2 cellular contexts compared by ENCODE assay signal in genomic region chr7:22344655-22345054, GRCh38.
TF ChIP-seq lines count a peak whose summit lies in the region.

No MANE protein-coding gene starts in this region.

TF ChIP-seq in liver, 16 proteins besides CTCF, POLR2A, EP300 and RAD21:
- TF ChIP-seq GABPA (IDR thresholded peaks at IDR 0.05 in 1 of 2, conservative IDR thresholded peaks at IDR 0.05 in 1 of 2): no peak
- TF ChIP-seq YY1 (IDR thresholded peaks at IDR 0.05): no peak
- no peak for TF ChIP-seq HNF4A (conservative IDR thresholded peaks at IDR 0.05)
- no peak for TF ChIP-seq FOXA2 (IDR thresholded peaks at IDR 0.05)
- no peak for TF ChIP-seq TAF1 (conservative IDR thresholded peaks at IDR 0.05)
- TF ChIP-seq MAX (IDR thresholded peaks at IDR 0.05): no peak
- no peak for TF ChIP-seq RXRA (IDR thresholded peaks at IDR 0.05)
- no peak for TF ChIP-seq EGR1 (IDR thresholded peaks at IDR 0.05; ENCODE audit: low read depth in 2 of 2)
- no peak for TF ChIP-seq FOXA1 (IDR thresholded peaks at IDR 0.05)
- no peak for TF ChIP-seq REST (IDR thresholded peaks at IDR 0.05)
- no peak for TF ChIP-seq SP1 (IDR thresholded peaks at IDR 0.05)
- no peak for TF ChIP-seq JUND (IDR thresholded peaks at IDR 0.05)
- no peak for TF ChIP-seq ATF3 (IDR thresholded peaks at IDR 0.05)
- no peak for TF ChIP-seq ZBTB33 (IDR thresholded peaks at IDR 0.05)
- no peak for TF ChIP-seq HNF4G (IDR thresholded peaks at IDR 0.05)
- no peak for TF ChIP-seq NR2F2 (IDR thresholded peaks at IDR 0.05)
TF ChIP-seq in liver: peak in this region for 0.

TF ChIP-seq in HepG2, 621 proteins besides CTCF, POLR2A, EP300 and RAD21:
- TF ChIP-seq KDM2A (CRISPR knock-in tag; IDR thresholded peaks at IDR 0.05; ENCODE audit: borderline replicate concordance, low read depth) (no peak), ZNF746 (CRISPR knock-in tag; IDR thresholded peaks at IDR 0.05) (no peak), ZNF597 (CRISPR knock-in tag; IDR thresholded peaks at IDR 0.05) (no peak), ZNF44 (CRISPR knock-in tag; IDR thresholded peaks at IDR 0.05) (no peak), PREB (CRISPR knock-in tag; IDR thresholded peaks at IDR 0.05) (no peak), ZNF790 (CRISPR knock-in tag; IDR thresholded peaks at IDR 0.05; ENCODE audit: borderline replicate concordance) (no peak), ZSCAN22 (CRISPR knock-in tag; IDR thresholded peaks at IDR 0.05) (no peak), ZNF720 (CRISPR knock-in tag; IDR thresholded peaks at IDR 0.05) (no peak), DZIP1 (CRISPR knock-in tag; IDR thresholded peaks at IDR 0.05) (no peak), SETDB1 (CRISPR knock-in tag; IDR thresholded peaks at IDR 0.05; ENCODE audit: borderline replicate concordance) (no peak), RFX1 (IDR thresholded peaks at IDR 0.05) (no peak), HIC2 (CRISPR knock-in tag; IDR thresholded peaks at IDR 0.05; ENCODE audit: low read depth) (no peak), NFIB (CRISPR knock-in tag; IDR thresholded peaks at IDR 0.05; ENCODE audit: borderline replicate concordance) (no peak), SMARCC2 (IDR thresholded peaks at IDR 0.05) (no peak), ZEB1 (IDR thresholded peaks at IDR 0.05; ENCODE audit: insufficient replicate concordance, low read depth) (no peak), SP2 (CRISPR knock-in tag; IDR thresholded peaks at IDR 0.05) (no peak), HNRNPL (IDR thresholded peaks at IDR 0.05; ENCODE audit: low read depth, low read length) (no peak), ZNF20 (CRISPR knock-in tag; IDR thresholded peaks at IDR 0.05) (no peak)
